Comparison of ENCODE assay signal across 22 cellular contexts in genomic region chr7:12625836-12626235, GRCh38. TPM values are rescaled to one million over a fixed set of nuclear protein-coding genes. Genes with fewer than 3 reads are reported as not detected.
"Had no signal": no experiment of that assay in that cellular context is flagged by ENCODE, and none has a peak within 500 bp of the region (broad histone marks: within the 10 kb centered on the region; RNA-seq: fewer than 3 reads in every experiment).

No MANE protein-coding gene starts in this region.

- H3K27me3 Mint-ChIP-seq: dendritic cell treated with granulocyte-macrophage colony-stimulating factor and Interleukin-4, amounts not matched to agents 40 ng/mL and 50 ng/mL, for 4 days; progenitor cell of endocrine pancreas had no signal

- H3K4me3 Mint-ChIP-seq: dendritic cell treated with granulocyte-macrophage colony-stimulating factor and Interleukin-4, amounts not matched to agents 40 ng/mL and 50 ng/mL, for 4 days; effector memory CD8-positive, alpha-beta T cell; natural killer cell had no signal

- H3K27me3 ChIP-seq: gastrocnemius medialis, heart right ventricle, stomach, transverse colon had no signal

- H3K36me3 Mint-ChIP-seq: natural killer cell had no signal

- ATAC-seq: effector memory CD8-positive, alpha-beta T cell; gastrocnemius medialis; natural killer cell; pancreas; right cardiac atrium had no signal

- H3K4me1 ChIP-seq: esophagus muscularis mucosa, gastrocnemius medialis, pancreas, transverse colon had no signal

- DNase-seq: effector memory CD8-positive, alpha-beta T cell; gastrocnemius medialis; heart right ventricle; hypothalamus; kidney glomerular epithelial cell; mesendoderm; natural killer cell; occipital lobe; pancreas; right cardiac atrium; small intestine; stimulated activated CD4-positive, alpha-beta T cell treated with anti-CD3 and anti-CD28 coated beads, Interleukin-12 subunit alpha, Interleukin-12 subunit beta, amount 100 ng/mL, for 4 hours; stimulated activated naive CD4-positive, alpha-beta T cell; stomach; substantia nigra; transverse colon had no signal

- H3K27ac ChIP-seq: epithelial cell of prostate, esophagus muscularis mucosa, gastrocnemius medialis, heart right ventricle, pancreas, stomach, thoracic aorta, transverse colon had no signal

- H3K4me1 Mint-ChIP-seq: natural killer cell had no signal

- H3K27ac Mint-ChIP-seq: dendritic cell treated with granulocyte-macrophage colony-stimulating factor and Interleukin-4, amounts not matched to agents 40 ng/mL and 50 ng/mL, for 4 days; effector memory CD8-positive, alpha-beta T cell; natural killer cell; progenitor cell of endocrine pancreas had no signal

- H3K4me3 ChIP-seq: esophagus muscularis mucosa, gastrocnemius medialis, heart right ventricle, pancreas, stomach, thoracic aorta, transverse colon had no signal

- H3K36me3 ChIP-seq: esophagus muscularis mucosa, gastrocnemius medialis, heart right ventricle, pancreas, stomach, thoracic aorta, transverse colon had no signal

- H3K9me3 ChIP-seq: esophagus muscularis mucosa, gastrocnemius medialis, heart right ventricle, pancreas, stomach, thoracic aorta, transverse colon had no signal

- H3K9me3 Mint-ChIP-seq: dendritic cell treated with granulocyte-macrophage colony-stimulating factor and Interleukin-4, amounts not matched to agents 40 ng/mL and 50 ng/mL, for 4 days; effector memory CD8-positive, alpha-beta T cell; natural killer cell had no signal

RNA-seq across cellular contexts. Expression of gene SCIN, which starts 55.3 kb away (rescaled TPM):
- total RNA-seq: lung microvascular endothelial cell had no signal
